Comparison of ENCODE assay signal across 11 cellular contexts in the genomic region with DNA sequence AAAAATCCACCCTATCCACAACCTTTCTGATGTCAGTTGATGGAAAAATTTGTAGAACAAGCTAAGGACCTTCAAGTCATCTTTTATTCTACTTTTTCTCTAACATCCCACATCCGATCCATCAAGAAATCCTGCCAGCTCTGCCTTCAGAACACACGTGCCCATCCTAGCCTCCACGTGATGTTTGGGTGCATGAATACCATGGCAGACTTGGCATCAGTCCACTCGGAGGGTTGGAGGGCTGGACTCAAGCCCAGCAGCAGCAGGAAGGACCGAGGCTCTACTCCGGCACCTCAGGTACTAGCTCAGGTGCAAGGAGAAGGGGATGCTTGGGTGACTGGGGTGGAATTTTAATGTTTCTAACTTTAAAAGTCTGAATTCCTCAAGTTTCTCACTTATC.
DNase-seq lines count a peak whose midpoint lies in the region; ATAC-seq lines count a peak whose summit lies in the region.
"Had no signal": no experiment of that assay in that cellular context is flagged by ENCODE, and none has a peak within 500 bp of the region (broad histone marks: within the 10 kb centered on the region; RNA-seq: fewer than 3 reads in every experiment).

No MANE protein-coding gene starts in this region.

- H3K27ac ChIP-seq in trophoblast cell (ENCODE audit: low read depth, low read length) = no peak overlapping the region

- H3K79me1 ChIP-seq in trophoblast cell (ENCODE audit: low read length) = no peaks in the 10 kb centered on the region

- no peak overlapping the region for H2BK12ac ChIP-seq in trophoblast cell (ENCODE audit: low read length)

- H3K4me3 ChIP-seq in trophoblast cell (ENCODE audit: low read depth, low read length) = no peak overlapping the region
- H3K4me3 ChIP-seq: GM23338 had no signal

- H3K18ac ChIP-seq in trophoblast cell (ENCODE audit: low read length) = no peak overlapping the region

- H3K4me2 ChIP-seq in trophoblast cell (ENCODE audit: low read length) = no peak overlapping the region
- H3K4me2 ChIP-seq: GM23338 had no signal

- H2BK120ac ChIP-seq in trophoblast cell (ENCODE audit: insufficient read depth, low read length, poor library complexity) = no peak overlapping the region

- H3K27me3 ChIP-seq in trophoblast cell (ENCODE audit: insufficient read depth, low read length) = no peaks in the 10 kb centered on the region

- no peak overlapping the region for H2BK5ac ChIP-seq in trophoblast cell (ENCODE audit: low read depth, low read length, poor library complexity)

- no peak overlapping the region for H2AK5ac ChIP-seq in trophoblast cell (ENCODE audit: low read length)

- H3K14ac ChIP-seq in trophoblast cell (ENCODE audit: low read length) = no peak overlapping the region

- H3K36me3 ChIP-seq in trophoblast cell (ENCODE audit: control insufficient read depth in 1 of 2, insufficient read depth in 2 of 2, low read length in 2 of 2) = no peaks in the 10 kb centered on the region

- H4K91ac ChIP-seq in trophoblast cell (ENCODE audit: low read depth, low read length) = peak overlapping the region; percentile 20

- H3K9me3 ChIP-seq in trophoblast cell (ENCODE audit: insufficient read depth, low read depth, low read length) = no peaks in the 10 kb centered on the region
- H3K9me3 ChIP-seq: Caco-2 had no signal

- no peak overlapping the region for H2AFZ ChIP-seq in trophoblast cell (ENCODE audit: insufficient read depth, low read length, poor library complexity)
- H2AFZ ChIP-seq: GM23338 had no signal

- no peak overlapping the region for H3K9ac ChIP-seq in trophoblast cell (ENCODE audit: low read length)

- no CpG with 5 or more reads among the region's 6 CpGs for WGBS in trophoblast cell (ENCODE audit: extremely low coverage, insufficient coverage, insufficient read length)

- H3K79me2 ChIP-seq in trophoblast cell (ENCODE audit: control insufficient read depth, insufficient read depth, low read length, poor library complexity) = no peaks in the 10 kb centered on the region

- no peak for ATAC-seq in GM18870 (IDR thresholded peaks at IDR 0.05; ENCODE audit: unreplicated experiment)
- ATAC-seq: CD8-positive, alpha-beta T cell; GM23338 had no signal

- DNase-seq in Daoy (ENCODE audit: low read depth) (peak; percentile 28), HT1080 (ENCODE audit: low read depth) (peak; percentile 6), NCI-H2029 (lab: John Stamatoyannopoulos, UW) (peak; percentile 90), trophoblast cell (no peak), NOMO-1 treated with DMSO at 0.1 percent for 48 hours (lab: John Stamatoyannopoulos, UW; ENCODE audit: unreplicated experiment) (no peak)
- DNase-seq: Caco-2; CD8-positive, alpha-beta T cell; DND-41; H7 had no signal

- H3K4me1 ChIP-seq in trophoblast cell (ENCODE audit: control insufficient read depth in 1 of 2, insufficient read depth in 2 of 2, low read length in 2 of 2) = peaks cover 3% of the 10 kb centered on the region in 2 experiments
- H3K4me1 ChIP-seq: Caco-2 had no signal

- H4K12ac ChIP-seq in trophoblast cell (ENCODE audit: low read depth, low read length) = no peak overlapping the region

- H3K23ac ChIP-seq in trophoblast cell (ENCODE audit: low read length) = no peak overlapping the region

- no peak overlapping the region for H3K4ac ChIP-seq in trophoblast cell (ENCODE audit: low read depth, low read length)

- no peak overlapping the region for H4K8ac ChIP-seq in trophoblast cell (ENCODE audit: low read depth, low read length)

Comparison
In these comparisons a context has a peak if more than half of its experiments do, and no peak if none do; other contexts are left out.
1. DNase-seq: peak in Daoy (single experiment), HT1080 (single experiment) and NCI-H2029 (single experiment); none in trophoblast cell (0 of 2) and NOMO-1 treated with DMSO at 0.1 percent for 48 hours (single experiment).